In genomic region chr3:160531311-160531710, GRCh38 we compare ENCODE assay signal across 21 cellular contexts. TPM values are rescaled to one million over a fixed set of nuclear protein-coding genes. Genes with fewer than 3 reads are reported as not detected.
DNase-seq lines count a peak whose midpoint lies in the region; ATAC-seq, FAIRE-seq and TF ChIP-seq lines count a peak whose summit lies in the region.
"Had no signal": no experiment of that assay in that cellular context is flagged by ENCODE, and none has a peak within 500 bp of the region (broad histone marks: within the 10 kb centered on the region; RNA-seq: fewer than 3 reads in every experiment).

No MANE protein-coding gene starts in this region.

- no peaks in the 10 kb centered on the region for H3K9me3 Mint-ChIP-seq in natural killer cell
- H3K9me3 Mint-ChIP-seq in natural killer cell treated with Interleukin-12 subunit alpha and Interleukin-12 subunit beta and Interleukin-15 and Interleukin-18, amount 100 ng/mL, for 72 hours: no peaks in the 10 kb centered on the region
- H3K9me3 Mint-ChIP-seq: CD4-positive, CD25-positive, alpha-beta regulatory T cell; H9; HFFc6 had no signal

- peak overlapping the region; percentile 18 for H3K27ac ChIP-seq in endothelial cell of umbilical vein (ENCODE audit: insufficient read depth, low read depth, low read length)
- H3K27ac ChIP-seq: SJSA1 had no signal

- H2AFZ ChIP-seq in endothelial cell of umbilical vein (ENCODE audit: low read depth, low read length): no peak overlapping the region

- H3K4me3 ChIP-seq in endothelial cell of umbilical vein (replicated peaks in 1 of 3; ENCODE audit: insufficient read depth in 1 of 3, low read depth in 1 of 3, low read length in 3 of 3): no peak overlapping the region
- H3K4me3 ChIP-seq: SJSA1 had no signal

- H3K27ac Mint-ChIP-seq in natural killer cell: peak overlapping the region; percentile 14 to 66
- peak overlapping the region in 1 of 2 donors; percentile 43 for H3K27ac Mint-ChIP-seq in natural killer cell treated with Interleukin-12 subunit alpha and Interleukin-12 subunit beta and Interleukin-15 and Interleukin-18, amount 100 ng/mL, for 72 hours
- H3K27ac Mint-ChIP-seq: CD4-positive, CD25-positive, alpha-beta regulatory T cell; H9; HFFc6 had no signal

- no peaks in the 10 kb centered on the region for H3K9me3 ChIP-seq in endothelial cell of umbilical vein (replicated peaks; ENCODE audit: control insufficient read depth, insufficient read depth, low read length)
- H3K9me3 ChIP-seq: SJSA1 had no signal

- no peak for FAIRE-seq in endothelial cell of umbilical vein (lab: Jason Lieb, UNC)
- FAIRE-seq: HepG2 had no signal

- intact Hi-C loops in natural killer cell (cut with micrococcal nuclease): no loop called here
- intact Hi-C loops in endothelial cell of umbilical vein (cut with micrococcal nuclease): no loop called here

- no peak for DNase-seq in natural killer cell
- DNase-seq in natural killer cell treated with Interleukin-12 subunit alpha and Interleukin-12 subunit beta and Interleukin-15 and Interleukin-18, amount 100 ng/mL, for 72 hours (ENCODE audit: low spot score): no peak
- peak; percentile 73 for DNase-seq in endothelial cell of umbilical vein (ENCODE audit: low read depth, low spot score)
- peak; percentile 36 to 82 for DNase-seq in lung microvascular endothelial cell (ENCODE audit: low read depth in 2 of 2)
- no peak for DNase-seq in central memory CD4-positive, alpha-beta T cell
- DNase-seq in SKM-1 treated with dmso at 0.1 percent for 144 hours (lab: John Stamatoyannopoulos, UW; ENCODE audit: unreplicated experiment): no peak
- DNase-seq: CD4-positive, CD25-positive, alpha-beta regulatory T cell; DMS79; H9; HFFc6; KBM-7; NCI-H1092 treated with DMSO at 0.1 percent for 48 hours; NCI-H1436 treated with DMSO at 0.1 percent for 48 hours; NCI-H1930; NCI-H524 treated with DMSO at 0.1 percent for 48 hours; NCI-H82; OCI-M1 had no signal

- dilution Hi-C loops in endothelial cell of umbilical vein (cut with MboI; ENCODE audit: extremely low pct_ligation_motif_present, low sequenced_read_pairs): no loop called here

- H3K4me1 Mint-ChIP-seq in natural killer cell: peaks cover 5 to 8% of the 10 kb centered on the region in 2 donors
- peaks cover 3 to 7% of the 10 kb centered on the region in 2 donors for H3K4me1 Mint-ChIP-seq in natural killer cell treated with Interleukin-12 subunit alpha and Interleukin-12 subunit beta and Interleukin-15 and Interleukin-18, amount 100 ng/mL, for 72 hours (ENCODE audit: low read depth in 2 of 2)
- H3K4me1 Mint-ChIP-seq: H9 had no signal

- peaks cover 16% of the 10 kb centered on the region for H3K79me2 ChIP-seq in endothelial cell of umbilical vein (ENCODE audit: control insufficient read depth, insufficient read depth, low read length)

- peaks cover 5% of the 10 kb centered on the region for H4K20me1 ChIP-seq in endothelial cell of umbilical vein (replicated peaks; ENCODE audit: control insufficient read depth, extremely low read depth, insufficient read depth, low read length)

- no peaks in the 10 kb centered on the region for H3K9me1 ChIP-seq in endothelial cell of umbilical vein (replicated peaks; ENCODE audit: control insufficient read depth, extremely low read depth, insufficient read depth, low read length)

- no peaks in the 10 kb centered on the region for H3K27me3 Mint-ChIP-seq in natural killer cell (ENCODE audit: low read depth in 2 of 2)
- H3K27me3 Mint-ChIP-seq in natural killer cell treated with Interleukin-12 subunit alpha and Interleukin-12 subunit beta and Interleukin-15 and Interleukin-18, amount 100 ng/mL, for 72 hours: no peaks in the 10 kb centered on the region
- H3K27me3 Mint-ChIP-seq: CD4-positive, CD25-positive, alpha-beta regulatory T cell had no signal

- peaks cover 19% of the 10 kb centered on the region for H3K36me3 Mint-ChIP-seq in natural killer cell
- H3K36me3 Mint-ChIP-seq in natural killer cell treated with Interleukin-12 subunit alpha and Interleukin-12 subunit beta and Interleukin-15 and Interleukin-18, amount 100 ng/mL, for 72 hours: peaks cover 21% of the 10 kb centered on the region

- POLR2A ChIA-PET in endothelial cell of umbilical vein (lab: Charles Lee): no interaction called here

- H3K4me3 Mint-ChIP-seq in natural killer cell: no peak overlapping the region
- no peak overlapping the region for H3K4me3 Mint-ChIP-seq in natural killer cell treated with Interleukin-12 subunit alpha and Interleukin-12 subunit beta and Interleukin-15 and Interleukin-18, amount 100 ng/mL, for 72 hours
- H3K4me3 Mint-ChIP-seq: CD4-positive, CD25-positive, alpha-beta regulatory T cell; H9; HFFc6 had no signal

- H3K27me3 ChIP-seq in endothelial cell of umbilical vein (ENCODE audit: control insufficient read depth in 2 of 2, insufficient read depth in 2 of 2, low read length in 2 of 2): no peaks in the 10 kb centered on the region
- H3K27me3 ChIP-seq: SJSA1 had no signal

- CTCF ChIA-PET in endothelial cell of umbilical vein (lab: Charles Lee): interaction anchor here (0.5 to 1.8 kb wide), 3 partner anchors 11 to 35 kb away, joined by 3 to 4 read pairs (median 3); no protein-coding TSS in a partner anchor

- no TSS peak for BruUV-seq in endothelial cell of umbilical vein (replicated peaks; lab: Mats Ljungman, UMichigan)

- TF ChIP-seq POLR2A in endothelial cell of umbilical vein (IDR thresholded peaks at IDR 0.05; ENCODE audit: low read depth, low read length): no peak

- peaks cover 9% of the 10 kb centered on the region for H3K4me1 ChIP-seq in endothelial cell of umbilical vein (ENCODE audit: control insufficient read depth, extremely low read depth, insufficient read depth, low read length)
- H3K4me1 ChIP-seq: SJSA1 had no signal

- no peak for TF ChIP-seq CTCF in natural killer cell (IDR thresholded peaks at IDR 0.05)
- no peak for TF ChIP-seq CTCF in endothelial cell of umbilical vein (IDR thresholded peaks at IDR 0.05; ENCODE audit: extremely low read depth in 1 of 2, insufficient read depth in 1 of 2, low read depth in 1 of 2, low read length in 2 of 2)

- ATAC-seq in natural killer cell (no peak), HG03196 (IDR thresholded peaks at IDR 0.05; ENCODE audit: unreplicated experiment) (no peak)
- no peak for ATAC-seq in natural killer cell treated with Interleukin-12 subunit alpha and Interleukin-12 subunit beta and Interleukin-15 and Interleukin-18, amount 100 ng/mL, for 72 hours
- ATAC-seq: HepG2, Right ventricle myocardium inferior had no signal

- H3K9ac ChIP-seq in endothelial cell of umbilical vein (replicated peaks; ENCODE audit: extremely low read depth, insufficient read depth, low read length): no peak overlapping the region

- H3K4me2 ChIP-seq in endothelial cell of umbilical vein (ENCODE audit: insufficient read depth, low read length): no peak overlapping the region

- peaks cover 6 to 20% of the 10 kb centered on the region in 2 experiments for H3K36me3 ChIP-seq in endothelial cell of umbilical vein (ENCODE audit: control insufficient read depth in 2 of 2, extremely low read depth in 1 of 2, insufficient read depth in 2 of 2, low read length in 2 of 2)

TF ChIP-seq in endothelial cell of umbilical vein, 7 proteins besides CTCF, POLR2A, EP300 and RAD21:
- no peak for TF ChIP-seq FOS (IDR thresholded peaks at IDR 0.05; ENCODE audit: borderline replicate concordance, insufficient read depth, low read length)
- TF ChIP-seq JUN (IDR thresholded peaks at IDR 0.05; ENCODE audit: borderline replicate concordance, insufficient read depth, insufficient read length, low read depth): no peak
- no peak for TF ChIP-seq MYC (IDR thresholded peaks at IDR 0.05; ENCODE audit: low read depth, low read length)
- TF ChIP-seq POLR2AphosphoS5 (IDR thresholded peaks at IDR 0.05; ENCODE audit: insufficient read depth, low read depth, low read length): no peak
- no peak for TF ChIP-seq EZH2 (IDR thresholded peaks at IDR 0.05; ENCODE audit: borderline replicate concordance, low read depth, low read length, severe bottlenecking)
- no peak for TF ChIP-seq MAX (IDR thresholded peaks at IDR 0.05; ENCODE audit: insufficient read depth, insufficient read length)
- TF ChIP-seq GATA2 (IDR thresholded peaks at IDR 0.05; ENCODE audit: insufficient read depth, insufficient read length, low read depth, low read length): no peak
TF ChIP-seq in endothelial cell of umbilical vein: peak in this region for 0.

RNA-seq across cellular contexts. Expression of gene KPNA4, which starts 34.1 kb away (rescaled TPM):
- 10 to 100 TPM; 69.1 to 81.7 (median 74.1) TPM for total RNA-seq in natural killer cell
- 10 to 100 TPM; 63.1 to 69.4 TPM for total RNA-seq in natural killer cell treated with Interleukin-12 subunit alpha and Interleukin-12 subunit beta and Interleukin-15 and Interleukin-18, amount 100 ng/mL, for 72 hours
- 70.1 and 80.7 TPM in 2 replicates for total RNA-seq in endothelial cell of umbilical vein
- 10.7 and 12.2 TPM in 2 replicates for polyA plus RNA-seq in endothelial cell of umbilical vein
- polyA plus RNA-seq in endothelial cell of umbilical vein (2011; cell fraction: cytosol; rRNA removed): 15.5 and 17.4 TPM in 2 replicates
- polyA plus RNA-seq in endothelial cell of umbilical vein (2011; cell fraction: nucleus; rRNA removed): 19.0 and 21.6 TPM in 2 replicates
- 26.4 and 37.3 TPM in 2 replicates for polyA plus RNA-seq in endothelial cell of umbilical vein (2012)
- polyA minus RNA-seq in endothelial cell of umbilical vein: 45.3 and 47.8 TPM in 2 replicates
- polyA minus RNA-seq in endothelial cell of umbilical vein (2011; cell fraction: cytosol; rRNA and poly(A)+ RNA removed): 77.8 TPM
- 75.7 and 103 TPM in 2 replicates for polyA minus RNA-seq in endothelial cell of umbilical vein (2011; cell fraction: nucleus; rRNA and poly(A)+ RNA removed)
- total RNA-seq in lung microvascular endothelial cell: 19.6 and 20.2 TPM in 2 replicates

Comparison
In these comparisons a context has a peak if more than half of its experiments do, and no peak if none do; other contexts are left out.
1. DNase-seq: peak in endothelial cell of umbilical vein (single experiment) and lung microvascular endothelial cell (2 of 2); none in natural killer cell (single experiment), natural killer cell treated with Interleukin-12 subunit alpha and Interleukin-12 subunit beta and Interleukin-15 and Interleukin-18, amount 100 ng/mL, for 72 hours (single experiment), central memory CD4-positive, alpha-beta T cell (single experiment) and SKM-1 treated with dmso at 0.1 percent for 144 hours (single experiment).